In genomic region chr9:91986248-91986647, GRCh38 we compare ENCODE assay signal across 27 cellular contexts. TPM values are rescaled to one million over a fixed set of nuclear protein-coding genes. Genes with fewer than 3 reads are reported as not detected.
"Had no signal": no experiment of that assay in that cellular context is flagged by ENCODE, and none has a peak within 500 bp of the region (broad histone marks: within the 10 kb centered on the region; RNA-seq: fewer than 3 reads in every experiment).

No MANE protein-coding gene starts in this region.

- H3K36me3 ChIP-seq: colonic mucosa had no signal

- DNase-seq: activated CD4-positive, alpha-beta memory T cell treated with anti-CD3 and anti-CD28 coated beads for 36 hours; activated CD4-positive, alpha-beta T cell treated with anti-CD3 and anti-CD28 coated beads for 36 hours; activated CD4-positive, alpha-beta T cell treated with anti-CD3 and anti-CD28 coated beads, Interleukin-2, amount 10 ng/mL, durations not matched to agents 24 days and 14 days; activated CD4-positive, CD25-positive, alpha-beta regulatory T cell; activated CD4-positive, CD25-positive, alpha-beta regulatory T cell treated with anti-CD3 and anti-CD28 coated beads, Interleukin-2, amount 50 U/mL, for 72 hours; activated CD8-positive, alpha-beta memory T cell treated with anti-CD3 and anti-CD28 coated beads, Interleukin-2, amount 10 ng/mL, durations not matched to agents 7 days and 5 days; activated CD8-positive, alpha-beta memory T cell treated with anti-CD3 and anti-CD28 coated beads, Interleukin-2, amount 50 U/mL, for 4 hours; activated CD8-positive, alpha-beta T cell treated with anti-CD3 and anti-CD28 coated beads, Interleukin-2, amount 10 ng/mL, durations not matched to agents 7 days and 5 days; activated effector memory CD4-positive, alpha-beta T cell treated with anti-CD3 and anti-CD28 coated beads, Interleukin-2, amount 50 U/mL, for 16 hours; activated naive CD4-positive, alpha-beta T cell treated with anti-CD3 and anti-CD28 coated beads for 36 hours; activated naive CD8-positive, alpha-beta T cell treated with anti-CD3 and anti-CD28 coated beads, Interleukin-2, amount 10 ng/mL, durations not matched to agents 7 days and 5 days; activated T-cell treated with anti-CD3 and anti-CD28 coated beads, Interleukin-2, amount 50 U/mL, for 1 hour; activated T-cell treated with anti-CD3 and anti-CD28 coated beads, Interleukin-2, amount 50 U/mL, for 48 hours; amygdala; aorta; body of pancreas; caudate nucleus; colonic mucosa; effector CD8-positive, alpha-beta T cell; endodermal cell; foreskin fibroblast; head of caudate nucleus; T-helper 2 cell had no signal

- H3K4me3 ChIP-seq: body of pancreas, colonic mucosa had no signal

- H3K4me1 ChIP-seq: body of pancreas, colonic mucosa had no signal

- H3K27ac ChIP-seq: body of pancreas, colonic mucosa had no signal

- ATAC-seq: activated CD4-positive, alpha-beta T cell treated with anti-CD3 and anti-CD28 coated beads for 36 hours; activated CD8-positive, alpha-beta memory T cell treated with anti-CD3 and anti-CD28 coated beads, Interleukin-2, amount 10 ng/mL, durations not matched to agents 7 days and 5 days; activated CD8-positive, alpha-beta T cell treated with anti-CD3 and anti-CD28 coated beads, Interleukin-2, amount 10 ng/mL, durations not matched to agents 7 days and 5 days; body of pancreas; esophagus mucosa had no signal

- H3K27me3 ChIP-seq: body of pancreas, colonic mucosa had no signal

- H3K9me3 ChIP-seq: body of pancreas, colonic mucosa had no signal

RNA-seq across cellular contexts. Expression of gene ROR2, which starts 36.2 kb away (rescaled TPM):
- total RNA-seq: activated CD4-positive, alpha-beta T cell treated with anti-CD3 and anti-CD28 coated beads for 36 hours; activated CD8-positive, alpha-beta memory T cell treated with anti-CD3 and anti-CD28 coated beads for 36 hours; activated naive CD4-positive, alpha-beta T cell treated with anti-CD3 and anti-CD28 coated beads for 36 hours; activated T-helper 2 cell treated with anti-CD3 and anti-CD28 coated beads, Interferon-gamma antibody, Interleukin-2, Interleukin-4, amounts not matched to agents 10 μg/mL and 5 μg/mL and 100 μg/mL, durations not matched to agents 14 hours and 24 hours and 36 hours; dermis microvascular lymphatic vessel endothelial cell had no signal
- polyA plus RNA-seq: aorta had no signal
